Comparison of ENCODE assay signal across 11 cellular contexts in genomic region chr1:111199329-111199728, GRCh38. TPM values are rescaled to one million over a fixed set of nuclear protein-coding genes. Genes with fewer than 3 reads are reported as not detected.
DNase-seq lines count a peak whose midpoint lies in the region; ATAC-seq and TF ChIP-seq lines count a peak whose summit lies in the region.
"Had no signal": no experiment of that assay in that cellular context is flagged by ENCODE, and none has a peak within 500 bp of the region (broad histone marks: within the 10 kb centered on the region; RNA-seq: fewer than 3 reads in every experiment).

No MANE protein-coding gene starts in this region.

- no peak overlapping the region for H3K4me2 ChIP-seq in mammary epithelial cell (ENCODE audit: insufficient read depth, low read depth, low read length)

- no peak overlapping the region for H3K27ac Mint-ChIP-seq in Calu3 (ENCODE audit: unreplicated experiment)

- H2AFZ ChIP-seq in mammary epithelial cell (ENCODE audit: low read depth, low read length): no peak overlapping the region

- 91 to 96% (median 95%) methylated on average over 3 of the region's 3 CpGs for WGBS in psoas muscle, 3 donors
- 58% methylated on average over 3 of the region's 3 CpGs for WGBS in mammary epithelial cell (ENCODE audit: low coverage, missing lambda C conversion rate)

- no peaks in the 10 kb centered on the region for H3K9me3 Mint-ChIP-seq in Calu3 (ENCODE audit: low read depth, unreplicated experiment)

- H3K27ac ChIP-seq in Peyer's patch (peak overlapping the region; percentile 93 to 100 (median 98)), colonic mucosa (peak overlapping the region; percentile 92), psoas muscle (no peak overlapping the region), mammary epithelial cell (ENCODE audit: insufficient read depth, low read depth, low read length) (no peak overlapping the region)

- dilution Hi-C loops in mammary epithelial cell (cut with HindIII; ENCODE audit: low sequenced_read_pairs): no loop called here

- H3K36me3 Mint-ChIP-seq in Calu3 (ENCODE audit: insufficient read depth, unreplicated experiment): peaks cover 33% of the 10 kb centered on the region

- CTCF ChIA-PET in Calu3 (lab: Charles Lee): no interaction called here
- CTCF ChIA-PET in mammary epithelial cell (lab: Charles Lee; ENCODE audit: low non-redundant PET): no interaction called here

- no peaks in the 10 kb centered on the region for H3K27me3 Mint-ChIP-seq in Calu3 (ENCODE audit: unreplicated experiment)

- H3K4me1 Mint-ChIP-seq in Calu3 (ENCODE audit: low read depth, unreplicated experiment): peaks cover 49% of the 10 kb centered on the region

- H3K9ac ChIP-seq in colonic mucosa (ENCODE audit: low read depth in 2 of 2, low read length in 2 of 2) (peak overlapping the region; percentile 42 to 46), mammary epithelial cell (ENCODE audit: insufficient read depth, low read length) (no peak overlapping the region)

- TF ChIP-seq CTCF in Calu3 (IDR thresholded peaks at IDR 0.05; ENCODE audit: unreplicated experiment) (no peak), Peyer's patch (IDR thresholded peaks at IDR 0.05) (no peak), colonic mucosa (IDR thresholded peaks at IDR 0.05) (no peak), psoas muscle (IDR thresholded peaks at IDR 0.05) (no peak), mammary epithelial cell (conservative IDR thresholded peaks at IDR 0.05 in 1 of 2, IDR thresholded peaks at IDR 0.05 in 1 of 2; ENCODE audit: extremely low read depth in 1 of 2, insufficient read depth in 1 of 2, low read depth in 1 of 2, low read length in 2 of 2) (no peak)

- H3K27me3 ChIP-seq in Peyer's patch (no peaks in the 10 kb centered on the region), colonic mucosa (no peaks in the 10 kb centered on the region), psoas muscle (ENCODE audit: insufficient read depth in 3 of 3, low read length in 2 of 3) (peaks cover 0 to 14% (median 8%) of the 10 kb centered on the region in 3 donors), mammary epithelial cell (ENCODE audit: insufficient read depth, low read length) (no peaks in the 10 kb centered on the region)

- no peaks in the 10 kb centered on the region for H3K9me3 ChIP-seq in Peyer's patch
- no peaks in the 10 kb centered on the region for H3K9me3 ChIP-seq in colonic mucosa
- H3K9me3 ChIP-seq in psoas muscle: no peaks in the 10 kb centered on the region
- no peaks in the 10 kb centered on the region for H3K9me3 ChIP-seq in mammary epithelial cell (replicated peaks; ENCODE audit: insufficient read depth, low read length)

- H3K4me3 ChIP-seq in Peyer's patch (peak overlapping the region; percentile 33 to 81 (median 43)), colonic mucosa (peak overlapping the region; percentile 14), psoas muscle (peak overlapping the region; percentile 18), mammary epithelial cell (replicated peaks in 1 of 3; ENCODE audit: insufficient read depth in 1 of 3, low read depth in 2 of 3, low read length in 3 of 3) (no peak overlapping the region)

- in situ Hi-C loops in mammary epithelial cell (cut with MboI; ENCODE audit: low sequenced_read_pairs in 2 of 2): no loop called here

- peak overlapping the region; percentile 52 for H3K4me3 Mint-ChIP-seq in Calu3 (ENCODE audit: low read depth, unreplicated experiment)

- no peak for DNase-seq in Calu3
- no peak for DNase-seq in Peyer's patch
- no peak for DNase-seq in colonic mucosa
- no peak for DNase-seq in psoas muscle
- DNase-seq in SK-N-DZ (ENCODE audit: low spot score): no peak
- DNase-seq in NCI-H1105 treated with DMSO at 0.1 percent for 48 hours (lab: John Stamatoyannopoulos, UW): no peak
- no peak for DNase-seq in mammary epithelial cell
- DNase-seq: dermis blood vessel endothelial cell, NCI-H187 had no signal

- intact Hi-C loops in Calu3 (cut with micrococcal nuclease; ENCODE audit: unreplicated experiment) (no loop called here), colonic mucosa (cut with DNase I) (no loop called here), psoas muscle (cut with DNase I) (no loop called here), mammary epithelial cell (cut with micrococcal nuclease) (no loop called here)

- peaks cover 0 to 35% (median 0%) of the 10 kb centered on the region in 3 donors for H3K36me3 ChIP-seq in Peyer's patch
- peaks cover 6% of the 10 kb centered on the region for H3K36me3 ChIP-seq in colonic mucosa
- no peaks in the 10 kb centered on the region for H3K36me3 ChIP-seq in psoas muscle (ENCODE audit: insufficient read depth in 1 of 2, low read depth in 1 of 2)
- H3K36me3 ChIP-seq in mammary epithelial cell (ENCODE audit: insufficient read depth, low read length): no peaks in the 10 kb centered on the region

- no peaks in the 10 kb centered on the region for H4K20me1 ChIP-seq in mammary epithelial cell (ENCODE audit: insufficient read depth, low read length)

- H3K4me1 ChIP-seq in Peyer's patch (peaks cover under 1 to 50% (median 19%) of the 10 kb centered on the region in 4 donors), colonic mucosa (peaks cover 23% of the 10 kb centered on the region), psoas muscle (peaks cover 2% of the 10 kb centered on the region), mammary epithelial cell (ENCODE audit: insufficient read depth, low read length) (peaks cover 30% of the 10 kb centered on the region)

- no peak for ATAC-seq in psoas muscle
- no peak for ATAC-seq in GM21723 (IDR thresholded peaks at IDR 0.05; ENCODE audit: unreplicated experiment)

- BruUV-seq in Calu3 (replicated peaks; lab: Mats Ljungman, UMichigan) (no TSS peak), mammary epithelial cell (replicated peaks; lab: Mats Ljungman, UMichigan) (no TSS peak)

- no peak for TF ChIP-seq POLR2A in Peyer's patch (IDR thresholded peaks at IDR 0.05)

- no peaks in the 10 kb centered on the region for H3K79me2 ChIP-seq in mammary epithelial cell (ENCODE audit: insufficient read depth, low read length)

RNA-seq across cellular contexts. Expression of gene DENND2D, which starts 1.1 kb away (rescaled TPM):
- total RNA-seq in Calu3 (2022) (11.8 and 20.0 TPM in 2 replicates), Peyer's patch (100 to 1,000 TPM in 1 of 4 donors, 10 to 100 TPM in 3; 71.3 to 220 (median 86.5) TPM), colonic mucosa (10 to 100 TPM; 51.0 to 65.2 TPM), psoas muscle (1 to 10 TPM; 1.2 to 2.1 (median 1.7) TPM), mammary epithelial cell (10 to 100 TPM in 1 of 2 donors, 1 to 10 TPM in 1; 1.5 to 10.5 TPM)
- polyA plus RNA-seq in psoas muscle (under 1 TPM; 0.31 to 0.59 (median 0.51) TPM), mammary epithelial cell (2.6 TPM)
- polyA plus RNA-seq in SK-N-DZ (2014; cell fraction: cytosol; rRNA removed): not detected in 2 replicates
- 0.11 TPM in 1 of 2 replicates, not detected in the other for polyA plus RNA-seq in SK-N-DZ (2014; cell fraction: nucleus; rRNA removed)
- 6.5 TPM for polyA minus RNA-seq in mammary epithelial cell

RNA-seq across cellular contexts. Expression of gene CHI3L2, which starts 28.2 kb away (rescaled TPM):
- 0.52 TPM in 1 of 2 replicates, not detected in the other for total RNA-seq in Calu3 (2022)
- total RNA-seq in Peyer's patch: 10 to 100 TPM in 1 of 4 donors, 1 to 10 TPM in 1, under 1 TPM in 1, not detected in 1; 0.67 to 14.0 (median 3.3) TPM
- total RNA-seq in colonic mucosa: under 1 TPM; 0.49 to 0.53 TPM
- total RNA-seq in psoas muscle: 1 to 10 TPM in 1 of 4 donors, under 1 TPM in 3; 0.41 to 2.2 (median 0.61) TPM
- polyA plus RNA-seq in psoas muscle: under 1 TPM; 0.24 to 0.90 (median 0.25) TPM
- polyA plus RNA-seq in SK-N-DZ (2014; cell fraction: cytosol; rRNA removed): not detected in 2 replicates
- not detected in 2 replicates for polyA plus RNA-seq in SK-N-DZ (2014; cell fraction: nucleus; rRNA removed)
- 1 to 10 TPM in 1 of 2 donors, under 1 TPM in 1; 0.87 to 1.0 TPM for total RNA-seq in mammary epithelial cell
- 0.58 TPM for polyA plus RNA-seq in mammary epithelial cell
- polyA minus RNA-seq in mammary epithelial cell: 3.5 TPM
- total RNA-seq: pulmonary artery endothelial cell had no signal

RNA-seq across cellular contexts. Expression of gene CEPT1, which starts 59.3 kb away (rescaled TPM):
- 24.7 and 26.8 TPM in 2 replicates for total RNA-seq in Calu3 (2022)
- 10 to 100 TPM; 38.7 to 56.9 (median 43.8) TPM for total RNA-seq in Peyer's patch
- 10 to 100 TPM; 35.7 to 38.7 TPM for total RNA-seq in colonic mucosa
- 10 to 100 TPM in 2 of 4 donors, 1 to 10 TPM in 2; 9.2 to 11.2 (median 10.1) TPM for total RNA-seq in psoas muscle
- 10 to 100 TPM in 1 of 3 donors, 1 to 10 TPM in 2; 6.7 to 13.7 (median 8.6) TPM for polyA plus RNA-seq in psoas muscle
- polyA plus RNA-seq in SK-N-DZ (2014; cell fraction: cytosol; rRNA removed): 19.6 and 26.2 TPM in 2 replicates
- polyA plus RNA-seq in SK-N-DZ (2014; cell fraction: nucleus; rRNA removed): 32.7 and 40.8 TPM in 2 replicates
- 10 to 100 TPM; 41.0 to 54.8 TPM for total RNA-seq in mammary epithelial cell
- 17.2 TPM for polyA plus RNA-seq in mammary epithelial cell
- 24.7 TPM for polyA minus RNA-seq in mammary epithelial cell

RNA-seq across cellular contexts. Expression of gene DRAM2, which starts 59.4 kb away (rescaled TPM):
- total RNA-seq in Calu3 (2022): 23.2 and 25.4 TPM in 2 replicates
- total RNA-seq in Peyer's patch: 10 to 100 TPM; 28.9 to 64.2 (median 48.5) TPM
- total RNA-seq in colonic mucosa: 10 to 100 TPM; 35.8 to 88.8 TPM
- 10 to 100 TPM; 19.2 to 28.0 (median 24.2) TPM for total RNA-seq in psoas muscle
- 10 to 100 TPM; 19.8 to 41.0 (median 29.3) TPM for polyA plus RNA-seq in psoas muscle
- polyA plus RNA-seq in SK-N-DZ (2014; cell fraction: cytosol; rRNA removed): 52.2 and 55.0 TPM in 2 replicates
- polyA plus RNA-seq in SK-N-DZ (2014; cell fraction: nucleus; rRNA removed): 45.8 and 50.4 TPM in 2 replicates
- total RNA-seq in mammary epithelial cell: 10 to 100 TPM; 33.7 to 90.4 TPM
- 36.6 TPM for polyA plus RNA-seq in mammary epithelial cell
- polyA minus RNA-seq in mammary epithelial cell: 29.4 TPM

Comparison
In these comparisons a context has a peak if more than half of its experiments do, and no peak if none do; other contexts are left out.
1. H3K27ac ChIP-seq: peak in Peyer's patch (4 of 4) and colonic mucosa (single experiment); none in psoas muscle (single experiment) and mammary epithelial cell (single experiment).
2. H3K4me3 ChIP-seq: peak in Peyer's patch (4 of 4), colonic mucosa (single experiment) and psoas muscle (single experiment); none in mammary epithelial cell (0 of 3).